Comparison of ENCODE assay signal across 1 cellular context in the genomic region with DNA sequence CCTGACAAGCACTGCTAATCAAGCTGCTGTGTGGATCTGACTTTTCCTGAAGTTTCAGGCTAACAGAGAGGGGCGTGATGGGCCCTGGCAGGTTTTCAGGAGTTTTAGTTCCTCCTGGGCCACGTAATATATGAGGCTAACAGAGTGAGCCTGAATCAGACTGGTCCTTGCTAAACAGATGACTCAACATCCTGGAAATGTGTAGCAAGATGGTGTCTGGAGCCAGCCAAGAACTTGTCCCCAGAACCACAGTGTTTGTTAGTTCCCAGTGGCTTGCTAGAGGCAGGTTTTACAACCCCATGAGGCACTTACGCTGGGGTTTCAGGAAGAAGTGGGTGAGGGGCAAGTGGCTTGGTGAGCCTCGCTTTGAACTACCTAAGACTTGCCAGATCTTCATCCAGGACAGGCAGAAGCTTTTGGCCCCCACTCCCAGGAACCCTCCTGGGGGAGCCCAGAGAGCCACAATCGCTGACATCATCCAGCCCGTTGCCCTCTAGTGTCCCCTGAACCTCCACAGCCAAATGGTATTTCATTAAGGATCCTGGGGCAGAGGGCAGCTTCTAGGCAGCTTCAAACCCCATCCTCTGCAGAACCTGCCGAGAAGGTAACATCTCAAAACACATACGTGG.
A peak's percentile ranks its signal among the peaks of the same experiment; 100 is the strongest.
TF ChIP-seq lines count a peak whose summit lies in the region.

No MANE protein-coding gene starts in this region.

TF ChIP-seq in GM12878, 131 proteins besides CTCF, POLR2A, EP300 and RAD21 (continued from another document and continues in another):
- TF ChIP-seq RBBP5 (conservative IDR thresholded peaks at IDR 0.05), result no peak
- no peak for TF ChIP-seq CHD1 (IDR thresholded peaks at IDR 0.05; ENCODE audit: low read depth, low read length)
- peak; percentile 48 for TF ChIP-seq JUNB (IDR thresholded peaks at IDR 0.05)
- TF ChIP-seq SIX5 (IDR thresholded peaks at IDR 0.05; ENCODE audit: low read depth, low read length, severe bottlenecking), result no peak
- no peak for TF ChIP-seq TAF1 (IDR thresholded peaks at IDR 0.05; ENCODE audit: borderline replicate concordance, low read depth, low read length)
- TF ChIP-seq, protein P1, sequence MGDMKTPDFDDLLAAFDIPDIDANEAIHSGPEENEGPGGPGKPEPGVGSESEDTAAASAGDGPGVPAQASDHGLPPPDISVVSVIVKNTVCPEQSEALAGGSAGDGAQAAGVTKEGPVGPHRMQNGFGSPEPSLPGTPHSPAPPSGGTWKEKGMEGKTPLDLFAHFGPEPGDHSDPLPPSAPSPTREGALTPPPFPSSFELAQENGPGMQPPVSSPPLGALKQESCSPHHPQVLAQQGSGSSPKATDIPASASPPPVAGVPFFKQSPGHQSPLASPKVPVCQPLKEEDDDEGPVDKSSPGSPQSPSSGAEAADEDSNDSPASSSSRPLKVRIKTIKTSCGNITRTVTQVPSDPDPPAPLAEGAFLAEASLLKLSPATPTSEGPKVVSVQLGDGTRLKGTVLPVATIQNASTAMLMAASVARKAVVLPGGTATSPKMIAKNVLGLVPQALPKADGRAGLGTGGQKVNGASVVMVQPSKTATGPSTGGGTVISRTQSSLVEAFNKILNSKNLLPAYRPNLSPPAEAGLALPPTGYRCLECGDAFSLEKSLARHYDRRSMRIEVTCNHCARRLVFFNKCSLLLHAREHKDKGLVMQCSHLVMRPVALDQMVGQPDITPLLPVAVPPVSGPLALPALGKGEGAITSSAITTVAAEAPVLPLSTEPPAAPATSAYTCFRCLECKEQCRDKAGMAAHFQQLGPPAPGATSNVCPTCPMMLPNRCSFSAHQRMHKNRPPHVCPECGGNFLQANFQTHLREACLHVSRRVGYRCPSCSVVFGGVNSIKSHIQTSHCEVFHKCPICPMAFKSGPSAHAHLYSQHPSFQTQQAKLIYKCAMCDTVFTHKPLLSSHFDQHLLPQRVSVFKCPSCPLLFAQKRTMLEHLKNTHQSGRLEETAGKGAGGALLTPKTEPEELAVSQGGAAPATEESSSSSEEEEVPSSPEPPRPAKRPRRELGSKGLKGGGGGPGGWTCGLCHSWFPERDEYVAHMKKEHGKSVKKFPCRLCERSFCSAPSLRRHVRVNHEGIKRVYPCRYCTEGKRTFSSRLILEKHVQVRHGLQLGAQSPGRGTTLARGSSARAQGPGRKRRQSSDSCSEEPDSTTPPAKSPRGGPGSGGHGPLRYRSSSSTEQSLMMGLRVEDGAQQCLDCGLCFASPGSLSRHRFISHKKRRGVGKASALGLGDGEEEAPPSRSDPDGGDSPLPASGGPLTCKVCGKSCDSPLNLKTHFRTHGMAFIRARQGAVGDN (IDR thresholded peaks at IDR 0.05), result no peak
- TF ChIP-seq, protein P2, sequence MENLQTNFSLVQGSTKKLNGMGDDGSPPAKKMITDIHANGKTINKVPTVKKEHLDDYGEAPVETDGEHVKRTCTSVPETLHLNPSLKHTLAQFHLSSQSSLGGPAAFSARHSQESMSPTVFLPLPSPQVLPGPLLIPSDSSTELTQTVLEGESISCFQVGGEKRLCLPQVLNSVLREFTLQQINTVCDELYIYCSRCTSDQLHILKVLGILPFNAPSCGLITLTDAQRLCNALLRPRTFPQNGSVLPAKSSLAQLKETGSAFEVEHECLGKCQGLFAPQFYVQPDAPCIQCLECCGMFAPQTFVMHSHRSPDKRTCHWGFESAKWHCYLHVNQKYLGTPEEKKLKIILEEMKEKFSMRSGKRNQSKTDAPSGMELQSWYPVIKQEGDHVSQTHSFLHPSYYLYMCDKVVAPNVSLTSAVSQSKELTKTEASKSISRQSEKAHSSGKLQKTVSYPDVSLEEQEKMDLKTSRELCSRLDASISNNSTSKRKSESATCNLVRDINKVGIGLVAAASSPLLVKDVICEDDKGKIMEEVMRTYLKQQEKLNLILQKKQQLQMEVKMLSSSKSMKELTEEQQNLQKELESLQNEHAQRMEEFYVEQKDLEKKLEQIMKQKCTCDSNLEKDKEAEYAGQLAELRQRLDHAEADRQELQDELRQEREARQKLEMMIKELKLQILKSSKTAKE (IDR thresholded peaks at IDR 0.05; ENCODE audit: low read depth, poor library complexity, severe bottlenecking), result no peak
- TF ChIP-seq CBX3 (IDR thresholded peaks at IDR 0.05; ENCODE audit: borderline replicate concordance, low read depth), result no peak
- TF ChIP-seq SUZ12 (IDR thresholded peaks at IDR 0.05; ENCODE audit: unreplicated experiment), result no peak
- TF ChIP-seq GATAD2B (conservative IDR thresholded peaks at IDR 0.05; ENCODE audit: low read depth), result no peak
- no peak for TF ChIP-seq RFX5 (IDR thresholded peaks at IDR 0.05; ENCODE audit: low read depth, low read length)
- TF ChIP-seq NRF1 (conservative IDR thresholded peaks at IDR 0.05; ENCODE audit: low read depth, low read length), result no peak
- TF ChIP-seq, protein P3, sequence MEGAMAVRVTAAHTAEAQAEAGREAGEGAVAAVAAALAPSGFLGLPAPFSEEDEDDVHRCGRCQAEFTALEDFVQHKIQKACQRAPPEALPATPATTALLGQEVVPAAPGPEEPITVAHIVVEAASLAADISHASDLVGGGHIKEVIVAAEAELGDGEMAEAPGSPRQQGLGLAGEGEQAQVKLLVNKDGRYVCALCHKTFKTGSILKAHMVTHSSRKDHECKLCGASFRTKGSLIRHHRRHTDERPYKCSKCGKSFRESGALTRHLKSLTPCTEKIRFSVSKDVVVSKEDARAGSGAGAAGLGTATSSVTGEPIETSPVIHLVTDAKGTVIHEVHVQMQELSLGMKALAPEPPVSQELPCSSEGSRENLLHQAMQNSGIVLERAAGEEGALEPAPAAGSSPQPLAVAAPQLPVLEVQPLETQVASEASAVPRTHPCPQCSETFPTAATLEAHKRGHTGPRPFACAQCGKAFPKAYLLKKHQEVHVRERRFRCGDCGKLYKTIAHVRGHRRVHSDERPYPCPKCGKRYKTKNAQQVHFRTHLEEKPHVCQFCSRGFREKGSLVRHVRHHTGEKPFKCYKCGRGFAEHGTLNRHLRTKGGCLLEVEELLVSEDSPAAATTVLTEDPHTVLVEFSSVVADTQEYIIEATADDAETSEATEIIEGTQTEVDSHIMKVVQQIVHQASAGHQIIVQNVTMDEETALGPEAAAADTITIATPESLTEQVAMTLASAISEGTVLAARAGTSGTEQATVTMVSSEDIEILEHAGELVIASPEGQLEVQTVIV (IDR thresholded peaks at IDR 0.05; ENCODE audit: borderline replicate concordance, partially characterized antibody), result no peak
- TF ChIP-seq BMI1 (IDR thresholded peaks at IDR 0.05; ENCODE audit: borderline replicate concordance), result no peak
- no peak for TF ChIP-seq SMC3 (IDR thresholded peaks at IDR 0.05; ENCODE audit: borderline replicate concordance, low read length)
- TF ChIP-seq, protein P4, sequence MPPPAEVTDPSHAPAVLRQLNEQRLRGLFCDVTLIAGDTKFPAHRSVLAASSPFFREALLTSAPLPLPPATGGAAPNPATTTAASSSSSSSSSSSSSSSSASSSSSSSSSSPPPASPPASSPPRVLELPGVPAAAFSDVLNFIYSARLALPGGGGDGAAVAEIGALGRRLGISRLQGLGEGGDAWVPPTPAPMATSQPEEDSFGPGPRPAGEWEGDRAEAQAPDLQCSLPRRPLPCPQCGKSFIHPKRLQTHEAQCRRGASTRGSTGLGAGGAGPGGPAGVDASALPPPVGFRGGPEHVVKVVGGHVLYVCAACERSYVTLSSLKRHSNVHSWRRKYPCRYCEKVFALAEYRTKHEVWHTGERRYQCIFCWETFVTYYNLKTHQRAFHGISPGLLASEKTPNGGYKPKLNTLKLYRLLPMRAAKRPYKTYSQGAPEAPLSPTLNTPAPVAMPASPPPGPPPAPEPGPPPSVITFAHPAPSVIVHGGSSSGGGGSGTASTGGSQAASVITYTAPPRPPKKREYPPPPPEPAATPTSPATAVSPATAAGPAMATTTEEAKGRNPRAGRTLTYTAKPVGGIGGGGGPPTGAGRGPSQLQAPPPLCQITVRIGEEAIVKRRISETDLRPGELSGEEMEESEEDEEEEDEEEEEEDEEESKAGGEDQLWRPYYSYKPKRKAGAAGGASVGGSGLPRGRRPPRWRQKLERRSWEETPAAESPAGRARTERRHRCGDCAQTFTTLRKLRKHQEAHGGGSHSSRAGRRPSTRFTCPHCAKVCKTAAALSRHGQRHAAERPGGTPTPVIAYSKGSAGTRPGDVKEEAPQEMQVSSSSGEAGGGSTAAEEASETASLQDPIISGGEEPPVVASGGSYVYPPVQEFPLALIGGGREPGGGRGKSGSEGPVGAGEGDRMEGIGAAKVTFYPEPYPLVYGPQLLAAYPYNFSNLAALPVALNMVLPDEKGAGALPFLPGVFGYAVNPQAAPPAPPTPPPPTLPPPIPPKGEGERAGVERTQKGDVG (CRISPR knock-in tag; IDR thresholded peaks at IDR 0.05), result no peak
- TF ChIP-seq, protein P5, sequence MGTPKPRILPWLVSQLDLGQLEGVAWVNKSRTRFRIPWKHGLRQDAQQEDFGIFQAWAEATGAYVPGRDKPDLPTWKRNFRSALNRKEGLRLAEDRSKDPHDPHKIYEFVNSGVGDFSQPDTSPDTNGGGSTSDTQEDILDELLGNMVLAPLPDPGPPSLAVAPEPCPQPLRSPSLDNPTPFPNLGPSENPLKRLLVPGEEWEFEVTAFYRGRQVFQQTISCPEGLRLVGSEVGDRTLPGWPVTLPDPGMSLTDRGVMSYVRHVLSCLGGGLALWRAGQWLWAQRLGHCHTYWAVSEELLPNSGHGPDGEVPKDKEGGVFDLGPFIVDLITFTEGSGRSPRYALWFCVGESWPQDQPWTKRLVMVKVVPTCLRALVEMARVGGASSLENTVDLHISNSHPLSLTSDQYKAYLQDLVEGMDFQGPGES (IDR thresholded peaks at IDR 0.05), result no peak
- TF ChIP-seq YY1 (IDR thresholded peaks at IDR 0.05; ENCODE audit: low read depth, low read length), result peak; percentile 73
- TF ChIP-seq SRF (IDR thresholded peaks at IDR 0.05; ENCODE audit: low read depth in 2 of 2, low read length in 2 of 2), result no peak
- no peak for TF ChIP-seq SIN3A (IDR thresholded peaks at IDR 0.05; ENCODE audit: low read depth, low read length)
- TF ChIP-seq, protein P6, sequence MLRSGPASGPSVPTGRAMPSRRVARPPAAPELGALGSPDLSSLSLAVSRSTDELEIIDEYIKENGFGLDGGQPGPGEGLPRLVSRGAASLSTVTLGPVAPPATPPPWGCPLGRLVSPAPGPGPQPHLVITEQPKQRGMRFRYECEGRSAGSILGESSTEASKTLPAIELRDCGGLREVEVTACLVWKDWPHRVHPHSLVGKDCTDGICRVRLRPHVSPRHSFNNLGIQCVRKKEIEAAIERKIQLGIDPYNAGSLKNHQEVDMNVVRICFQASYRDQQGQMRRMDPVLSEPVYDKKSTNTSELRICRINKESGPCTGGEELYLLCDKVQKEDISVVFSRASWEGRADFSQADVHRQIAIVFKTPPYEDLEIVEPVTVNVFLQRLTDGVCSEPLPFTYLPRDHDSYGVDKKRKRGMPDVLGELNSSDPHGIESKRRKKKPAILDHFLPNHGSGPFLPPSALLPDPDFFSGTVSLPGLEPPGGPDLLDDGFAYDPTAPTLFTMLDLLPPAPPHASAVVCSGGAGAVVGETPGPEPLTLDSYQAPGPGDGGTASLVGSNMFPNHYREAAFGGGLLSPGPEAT (IDR thresholded peaks at IDR 0.05; ENCODE audit: low read depth), result peak; percentile 35; the same call in 1 of the 2 replicates
- no peak for TF ChIP-seq POLR2AphosphoS5 (IDR thresholded peaks at IDR 0.05; ENCODE audit: low read length)
- no peak for TF ChIP-seq CREB1 (IDR thresholded peaks at IDR 0.05; ENCODE audit: low read depth)
- TF ChIP-seq, protein P7, sequence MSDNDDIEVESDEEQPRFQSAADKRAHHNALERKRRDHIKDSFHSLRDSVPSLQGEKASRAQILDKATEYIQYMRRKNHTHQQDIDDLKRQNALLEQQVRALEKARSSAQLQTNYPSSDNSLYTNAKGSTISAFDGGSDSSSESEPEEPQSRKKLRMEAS (IDR thresholded peaks at IDR 0.05; ENCODE audit: low read depth, low read length), result no peak
- TF ChIP-seq IKZF2 (IDR thresholded peaks at IDR 0.05), result peak; percentile 31 to 56; a peak in 1 of 4 replicates
- TF ChIP-seq EED (IDR thresholded peaks at IDR 0.05; ENCODE audit: low read depth), result peak; percentile 79
- TF ChIP-seq MXI1 (IDR thresholded peaks at IDR 0.05; ENCODE audit: low read depth, low read length), result no peak
- TF ChIP-seq JUND (IDR thresholded peaks at IDR 0.05; ENCODE audit: low read depth, low read length), result no peak
- TF ChIP-seq, protein P8, sequence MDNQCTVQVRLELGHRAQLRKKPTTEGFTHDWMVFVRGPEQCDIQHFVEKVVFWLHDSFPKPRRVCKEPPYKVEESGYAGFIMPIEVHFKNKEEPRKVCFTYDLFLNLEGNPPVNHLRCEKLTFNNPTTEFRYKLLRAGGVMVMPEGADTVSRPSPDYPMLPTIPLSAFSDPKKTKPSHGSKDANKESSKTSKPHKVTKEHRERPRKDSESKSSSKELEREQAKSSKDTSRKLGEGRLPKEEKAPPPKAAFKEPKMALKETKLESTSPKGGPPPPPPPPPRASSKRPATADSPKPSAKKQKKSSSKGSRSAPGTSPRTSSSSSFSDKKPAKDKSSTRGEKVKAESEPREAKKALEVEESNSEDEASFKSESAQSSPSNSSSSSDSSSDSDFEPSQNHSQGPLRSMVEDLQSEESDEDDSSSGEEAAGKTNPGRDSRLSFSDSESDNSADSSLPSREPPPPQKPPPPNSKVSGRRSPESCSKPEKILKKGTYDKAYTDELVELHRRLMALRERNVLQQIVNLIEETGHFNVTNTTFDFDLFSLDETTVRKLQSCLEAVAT (IDR thresholded peaks at IDR 0.05), result no peak
- no peak for TF ChIP-seq NR2F1 (conservative IDR thresholded peaks at IDR 0.05)
- peak in 1 of 2 experiments; percentile 26; a peak in 1 of 4 replicates for TF ChIP-seq ETV6 (conservative IDR thresholded peaks at IDR 0.05 in 1 of 2, IDR thresholded peaks at IDR 0.05 in 1 of 2; ENCODE audit: borderline replicate concordance in 1 of 2, low read depth in 1 of 2)
- TF ChIP-seq, protein P9, sequence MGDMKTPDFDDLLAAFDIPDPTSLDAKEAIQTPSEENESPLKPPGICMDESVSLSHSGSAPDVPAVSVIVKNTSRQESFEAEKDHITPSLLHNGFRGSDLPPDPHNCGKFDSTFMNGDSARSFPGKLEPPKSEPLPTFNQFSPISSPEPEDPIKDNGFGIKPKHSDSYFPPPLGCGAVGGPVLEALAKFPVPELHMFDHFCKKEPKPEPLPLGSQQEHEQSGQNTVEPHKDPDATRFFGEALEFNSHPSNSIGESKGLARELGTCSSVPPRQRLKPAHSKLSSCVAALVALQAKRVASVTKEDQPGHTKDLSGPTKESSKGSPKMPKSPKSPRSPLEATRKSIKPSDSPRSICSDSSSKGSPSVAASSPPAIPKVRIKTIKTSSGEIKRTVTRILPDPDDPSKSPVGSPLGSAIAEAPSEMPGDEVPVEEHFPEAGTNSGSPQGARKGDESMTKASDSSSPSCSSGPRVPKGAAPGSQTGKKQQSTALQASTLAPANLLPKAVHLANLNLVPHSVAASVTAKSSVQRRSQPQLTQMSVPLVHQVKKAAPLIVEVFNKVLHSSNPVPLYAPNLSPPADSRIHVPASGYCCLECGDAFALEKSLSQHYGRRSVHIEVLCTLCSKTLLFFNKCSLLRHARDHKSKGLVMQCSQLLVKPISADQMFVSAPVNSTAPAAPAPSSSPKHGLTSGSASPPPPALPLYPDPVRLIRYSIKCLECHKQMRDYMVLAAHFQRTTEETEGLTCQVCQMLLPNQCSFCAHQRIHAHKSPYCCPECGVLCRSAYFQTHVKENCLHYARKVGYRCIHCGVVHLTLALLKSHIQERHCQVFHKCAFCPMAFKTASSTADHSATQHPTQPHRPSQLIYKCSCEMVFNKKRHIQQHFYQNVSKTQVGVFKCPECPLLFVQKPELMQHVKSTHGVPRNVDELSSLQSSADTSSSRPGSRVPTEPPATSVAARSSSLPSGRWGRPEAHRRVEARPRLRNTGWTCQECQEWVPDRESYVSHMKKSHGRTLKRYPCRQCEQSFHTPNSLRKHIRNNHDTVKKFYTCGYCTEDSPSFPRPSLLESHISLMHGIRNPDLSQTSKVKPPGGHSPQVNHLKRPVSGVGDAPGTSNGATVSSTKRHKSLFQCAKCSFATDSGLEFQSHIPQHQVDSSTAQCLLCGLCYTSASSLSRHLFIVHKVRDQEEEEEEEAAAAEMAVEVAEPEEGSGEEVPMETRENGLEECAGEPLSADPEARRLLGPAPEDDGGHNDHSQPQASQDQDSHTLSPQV (IDR thresholded peaks at IDR 0.05), result no peak
- no peak for TF ChIP-seq TCF12 (IDR thresholded peaks at IDR 0.05; ENCODE audit: low read depth, low read length)
- no peak for TF ChIP-seq NR2C2 (IDR thresholded peaks at IDR 0.05; ENCODE audit: borderline replicate concordance, control insufficient read depth, insufficient read length, low read depth)
- no peak for TF ChIP-seq ESRRA (IDR thresholded peaks at IDR 0.05; ENCODE audit: low read length)
